11 cellular contexts compared by ENCODE assay signal in the genomic region with DNA sequence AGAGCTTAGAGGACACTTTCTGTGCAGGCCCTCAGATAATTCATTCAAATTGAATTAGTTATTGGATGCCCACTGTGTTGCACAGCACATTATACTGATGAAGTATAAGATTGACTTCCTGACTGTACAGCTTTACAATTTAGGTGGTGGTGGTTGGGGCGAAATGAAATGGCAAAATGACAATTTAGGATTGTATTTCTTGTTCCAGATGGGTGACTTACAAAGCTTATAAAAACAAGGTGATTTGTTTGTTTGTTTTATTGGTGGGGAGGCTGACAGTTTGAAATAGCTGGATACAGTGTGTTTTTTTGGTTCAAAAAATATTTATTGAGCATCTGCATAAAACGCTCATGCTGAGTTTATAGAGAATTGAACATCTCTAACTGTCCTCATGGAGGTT. TPM values are rescaled to one million over a fixed set of nuclear protein-coding genes. Genes with fewer than 3 reads are reported as not detected.
A peak's percentile ranks its signal among the peaks of the same experiment; 100 is the strongest.
DNase-seq lines count a peak whose midpoint lies in the region; ATAC-seq and TF ChIP-seq lines count a peak whose summit lies in the region.
"Had no signal": no experiment of that assay in that cellular context is flagged by ENCODE, and none has a peak within 500 bp of the region (broad histone marks: within the 10 kb centered on the region; RNA-seq: fewer than 3 reads in every experiment).

No MANE protein-coding gene starts in this region.

- TF ChIP-seq CTCF in AG04449 (IDR thresholded peaks at IDR 0.05; ENCODE audit: insufficient read depth, low read length, missing control alignments): no peak
- TF ChIP-seq CTCF in gastroesophageal sphincter (IDR thresholded peaks at IDR 0.05): no peak

- POLR2A ChIA-PET in AG04449 (lab: Yijun Ruan, JAX): interaction anchor here (1.9 kb wide), 1 partner anchor 25 kb away, joined by 10 read pairs; the partner anchor contains the start of gene ZNF18

- H3K9me3 Mint-ChIP-seq in activated naive CD8-positive, alpha-beta T cell (ENCODE audit: low read depth): no peaks in the 10 kb centered on the region

- no peaks in the 10 kb centered on the region for H3K36me3 Mint-ChIP-seq in activated naive CD8-positive, alpha-beta T cell

- TF ChIP-seq POLR2A in gastroesophageal sphincter (IDR thresholded peaks at IDR 0.05): no peak

- H3K27ac ChIP-seq in mesodermal cell (ENCODE audit: low read depth, low read length, severe bottlenecking) (no peak overlapping the region), gastroesophageal sphincter (no peak overlapping the region)

- H3K4me3 Mint-ChIP-seq in activated naive CD8-positive, alpha-beta T cell: peak overlapping the region; percentile 83

- H3K27me3 ChIP-seq in HAP-1 (ENCODE audit: low read depth) (no peaks in the 10 kb centered on the region), gastroesophageal sphincter (no peaks in the 10 kb centered on the region)

- H3K27me3 Mint-ChIP-seq in activated naive CD8-positive, alpha-beta T cell: no peaks in the 10 kb centered on the region

- TF ChIP-seq EP300 in gastroesophageal sphincter (IDR thresholded peaks at IDR 0.05): no peak

- H3K4me3 ChIP-seq in AG04449 (ENCODE audit: low read depth, low read length) (peak overlapping the region; percentile 70; the same call in 1 of the 2 replicates), HAP-1 (peak overlapping the region; percentile 39), mesodermal cell (ENCODE audit: extremely low read depth, insufficient read depth, low read length, poor library complexity, severe bottlenecking) (peak overlapping the region; percentile 65), gastroesophageal sphincter (peak overlapping the region in 1 of 2 donors; percentile 95)

- H3K27ac Mint-ChIP-seq in activated naive CD8-positive, alpha-beta T cell: peak overlapping the region; percentile 64

- H3K9me3 ChIP-seq in HAP-1 (no peaks in the 10 kb centered on the region), mesodermal cell (ENCODE audit: control insufficient read depth, low read length) (no peaks in the 10 kb centered on the region), gastroesophageal sphincter (no peaks in the 10 kb centered on the region)

- peaks cover 4% of the 10 kb centered on the region; the same call in 1 of the 2 replicates for H3K36me3 ChIP-seq in HAP-1 (replicated peaks)
- H3K36me3 ChIP-seq in mesodermal cell (ENCODE audit: control insufficient read depth, insufficient read depth, low read length): peaks cover 10% of the 10 kb centered on the region
- H3K36me3 ChIP-seq in gastroesophageal sphincter: no peaks in the 10 kb centered on the region

- ATAC-seq in GM18519 (IDR thresholded peaks at IDR 0.05; ENCODE audit: low FRiP score, unreplicated experiment) (no peak), gastroesophageal sphincter (no peak)

- in situ Hi-C loops in HAP-1 (cut with MboI; ENCODE audit: low sequenced_read_pairs): loop anchor here (25.0 kb wide), 1 partner anchor 990 kb away; the partner anchor contains the start of gene ELAC2

- H3K4me1 Mint-ChIP-seq in activated naive CD8-positive, alpha-beta T cell (ENCODE audit: low read depth): peaks cover 66% of the 10 kb centered on the region

- WGBS in mesodermal cell (ENCODE audit: insufficient coverage in 2 of 2), 2 experiments: 86 to 100% methylated on average over 1 of the region's 2 CpGs
- WGBS in gastroesophageal sphincter (ENCODE audit: low coverage in 1 of 2), 2 donors: 84 to 89% methylated on average over 2 of the region's 2 CpGs

- CTCF ChIA-PET in AG04449 (lab: Yijun Ruan, JAX): no interaction called here

- H3K4me1 ChIP-seq in HAP-1 (peaks cover 22% of the 10 kb centered on the region), mesodermal cell (ENCODE audit: control insufficient read depth, insufficient read depth, low read length, poor library complexity, severe bottlenecking) (peaks cover 10% of the 10 kb centered on the region), gastroesophageal sphincter (peaks cover 9 to 68% (median 9%) of the 10 kb centered on the region in 3 donors)

- DNase-seq in AG04449 (ENCODE audit: low read depth, low spot score) (no peak), HAP-1 (ENCODE audit: low spot score in 2 of 2) (no peak), epidermal melanocyte (ENCODE audit: insufficient read length, low spot score) (no peak), NCI-H146 (lab: John Stamatoyannopoulos, UW) (no peak)
- DNase-seq: activated effector memory CD4-positive, alpha-beta T cell treated with Interleukin-2 at 50 U/mL for 16 hours; NCI-H1048; SHP77 had no signal

RNA-seq across cellular contexts. Expression of gene MAP2K4, which starts 1.6 kb away (rescaled TPM):
- 37.7 TPM for polyA plus RNA-seq in mesodermal cell (2013, experiment 1 of 2)
- polyA plus RNA-seq in mesodermal cell (2013, experiment 2 of 2): 43.5 TPM
- 10 to 100 TPM; 25.6 to 37.3 (median 29.6) TPM for total RNA-seq in gastroesophageal sphincter

RNA-seq across cellular contexts. Expression of gene ZNF18, which starts 25.0 kb away (rescaled TPM):
- 5.6 TPM for polyA plus RNA-seq in mesodermal cell (2013, experiment 1 of 2)
- 6.4 TPM for polyA plus RNA-seq in mesodermal cell (2013, experiment 2 of 2)
- total RNA-seq in gastroesophageal sphincter: 1 to 10 TPM; 7.2 to 9.0 (median 8.0) TPM
